ENCODE assay signal across 18 cellular contexts in genomic region chr21:31728191-31728590, GRCh38.
"Had no signal": no experiment of that assay in that cellular context is flagged by ENCODE, and none has a peak within 500 bp of the region (broad histone marks: within the 10 kb centered on the region; RNA-seq: fewer than 3 reads in every experiment).

No MANE protein-coding gene starts in this region.

- H3K27ac Mint-ChIP-seq: activated CD4-positive, alpha-beta T cell treated with anti-CD3 and anti-CD28 coated beads, Interleukin-2, amount 10 ng/mL, durations not matched to agents 24 days and 14 days; activated CD8-positive, alpha-beta T cell treated with anti-CD3 and anti-CD28 coated beads, Interleukin-2, amount 10 ng/mL, durations not matched to agents 7 days and 5 days; activated naive CD8-positive, alpha-beta T cell treated with anti-CD3 and anti-CD28 coated beads, Interleukin-2, amount 10 ng/mL, durations not matched to agents 7 days and 5 days; activated T-cell treated with anti-CD3 and anti-CD28 coated beads, Interleukin-2, amount 50 U/mL, for 24 hours; activated T-helper 2 cell treated with anti-CD3 and anti-CD28 coated beads, Interferon-gamma antibody, Interleukin-2, Interleukin-4, amounts not matched to agents 10 μg/mL and 5 μg/mL and 100 μg/mL, durations not matched to agents 14 hours and 24 hours and 36 hours; brain; endodermal cell; natural killer cell treated with Interleukin-12 subunit alpha and Interleukin-12 subunit beta and Interleukin-15 and Interleukin-18, amount 100 ng/mL, for 72 hours; stimulated activated naive B cell treated with anti-CD40 and anti-IgM and Interleukin-4, amounts not matched to agents 10 μg/mL and 1 μg/mL and 100 μg/mL, for 72 hours had no signal

- H3K27ac ChIP-seq: epithelial cell of prostate had no signal

- H3K4me3 Mint-ChIP-seq: activated CD4-positive, alpha-beta T cell treated with anti-CD3 and anti-CD28 coated beads, Interleukin-2, amount 10 ng/mL, durations not matched to agents 24 days and 14 days; activated CD8-positive, alpha-beta T cell treated with anti-CD3 and anti-CD28 coated beads, Interleukin-2, amount 10 ng/mL, durations not matched to agents 7 days and 5 days; activated naive CD8-positive, alpha-beta T cell treated with anti-CD3 and anti-CD28 coated beads, Interleukin-2, amount 10 ng/mL, durations not matched to agents 7 days and 5 days; activated T-cell treated with anti-CD3 and anti-CD28 coated beads, Interleukin-2, amount 50 U/mL, for 24 hours; brain; endodermal cell; natural killer cell treated with Interleukin-12 subunit alpha and Interleukin-12 subunit beta and Interleukin-15 and Interleukin-18, amount 100 ng/mL, for 72 hours; stimulated activated naive B cell treated with anti-CD40 and anti-IgM and Interleukin-4, amounts not matched to agents 10 μg/mL and 1 μg/mL and 100 μg/mL, for 72 hours had no signal

- H3K36me3 Mint-ChIP-seq: natural killer cell treated with Interleukin-12 subunit alpha and Interleukin-12 subunit beta and Interleukin-15 and Interleukin-18, amount 100 ng/mL, for 72 hours had no signal

- ATAC-seq: activated CD8-positive, alpha-beta T cell treated with anti-CD3 and anti-CD28 coated beads, Interleukin-2, amount 10 ng/mL, durations not matched to agents 7 days and 5 days; natural killer cell treated with Interleukin-12 subunit alpha and Interleukin-12 subunit beta and Interleukin-15 and Interleukin-18, amount 100 ng/mL, for 72 hours; stimulated activated naive B cell treated with anti-CD40 and anti-IgM and Interleukin-4, amounts not matched to agents 10 μg/mL and 1 μg/mL and 100 μg/mL, for 72 hours had no signal

- H3K9me3 Mint-ChIP-seq: activated CD4-positive, alpha-beta T cell treated with anti-CD3 and anti-CD28 coated beads, Interleukin-2, amount 10 ng/mL, durations not matched to agents 24 days and 14 days; activated naive CD8-positive, alpha-beta T cell treated with anti-CD3 and anti-CD28 coated beads, Interleukin-2, amount 10 ng/mL, durations not matched to agents 7 days and 5 days; activated T-cell treated with anti-CD3 and anti-CD28 coated beads, Interleukin-2, amount 50 U/mL, for 24 hours; activated T-helper 2 cell treated with anti-CD3 and anti-CD28 coated beads, Interferon-gamma antibody, Interleukin-2, Interleukin-4, amounts not matched to agents 10 μg/mL and 5 μg/mL and 100 μg/mL, durations not matched to agents 14 hours and 24 hours and 36 hours; endodermal cell; natural killer cell treated with Interleukin-12 subunit alpha and Interleukin-12 subunit beta and Interleukin-15 and Interleukin-18, amount 100 ng/mL, for 72 hours; stimulated activated naive B cell treated with anti-CD40 and anti-IgM and Interleukin-4, amounts not matched to agents 10 μg/mL and 1 μg/mL and 100 μg/mL, for 72 hours had no signal

- FAIRE-seq: keratinocyte had no signal

- H3K27me3 Mint-ChIP-seq: activated CD4-positive, alpha-beta T cell treated with anti-CD3 and anti-CD28 coated beads, Interleukin-2, amount 10 ng/mL, durations not matched to agents 24 days and 14 days; activated naive CD8-positive, alpha-beta T cell treated with anti-CD3 and anti-CD28 coated beads, Interleukin-2, amount 10 ng/mL, durations not matched to agents 7 days and 5 days; activated T-cell treated with anti-CD3 and anti-CD28 coated beads, Interleukin-2, amount 50 U/mL, for 24 hours; brain; natural killer cell treated with Interleukin-12 subunit alpha and Interleukin-12 subunit beta and Interleukin-15 and Interleukin-18, amount 100 ng/mL, for 72 hours; stimulated activated naive B cell treated with anti-CD40 and anti-IgM and Interleukin-4, amounts not matched to agents 10 μg/mL and 1 μg/mL and 100 μg/mL, for 72 hours had no signal

- DNase-seq: activated CD4-positive, alpha-beta T cell treated with anti-CD3 and anti-CD28 coated beads, Interleukin-2, amount 10 ng/mL, durations not matched to agents 24 days and 14 days; activated CD8-positive, alpha-beta T cell treated with anti-CD3 and anti-CD28 coated beads, Interleukin-2, amount 10 ng/mL, durations not matched to agents 7 days and 5 days; activated naive CD4-positive, alpha-beta T cell treated with Interleukin-2 at 50 U/mL for 16 hours; activated naive CD8-positive, alpha-beta T cell treated with anti-CD3 and anti-CD28 coated beads, Interleukin-2, amount 10 ng/mL, durations not matched to agents 7 days and 5 days; activated T-cell treated with anti-CD3 and anti-CD28 coated beads, Interleukin-2, amount 50 U/mL, for 24 hours; caudate nucleus; endodermal cell; foreskin fibroblast; hippocampal formation; nucleus accumbens; retina; stimulated activated naive B cell treated with anti-CD40 and anti-IgM and Interleukin-4, amounts not matched to agents 10 μg/mL and 1 μg/mL and 100 μg/mL, for 72 hours had no signal

- H3K4me3 ChIP-seq: lung had no signal
